In genomic region chr12:88870000-88870737, GRCh38 we compare ENCODE assay signal across 21 cellular contexts.
DNase-seq lines count a peak whose midpoint lies in the region; ATAC-seq, FAIRE-seq and TF ChIP-seq lines count a peak whose summit lies in the region.
"Had no signal": no experiment of that assay in that cellular context is flagged by ENCODE, and none has a peak within 500 bp of the region (broad histone marks: within the 10 kb centered on the region; RNA-seq: fewer than 3 reads in every experiment).

No MANE protein-coding gene starts in this region.

- TF ChIP-seq CTCF in GM12878 (IDR thresholded peaks at IDR 0.05 in 2 of 3, conservative IDR thresholded peaks at IDR 0.05 in 1 of 3; ENCODE audit: control insufficient read depth in 2 of 3, extremely low read depth in 1 of 3, insufficient read depth in 1 of 3, low read depth in 3 of 3, low read length in 3 of 3) (no peak), lung (IDR thresholded peaks at IDR 0.05; ENCODE audit: control extremely low read depth, extremely low read depth) (no peak)

- POLR2A ChIA-PET in GM12878 (lab: Charles Lee): no interaction called here

- H3K27me3 Mint-ChIP-seq in stimulated activated naive CD8-positive, alpha-beta T cell treated with anti-CD3 and anti-CD28 coated beads, Interleukin-15, amount 100 ng/mL, for 72 hours: no peaks in the 10 kb centered on the region
- H3K27me3 Mint-ChIP-seq: activated CD4-positive, alpha-beta memory T cell treated with anti-CD3 and anti-CD28 coated beads, Interleukin-2, amount 10 ng/mL, durations not matched to agents 7 days and 5 days had no signal

- SMC1A ChIA-PET in GM12878 (lab: Charles Lee; ENCODE audit: uncharacterized antibody, unreplicated experiment): interaction anchor here (1.2 to 2.8 kb wide), 5 partner anchors 8 to 124 kb away, joined by 4 to 14 read pairs (median 6); no protein-coding TSS in a partner anchor

- peak; percentile 3 for DNase-seq in Ammon's horn (ENCODE audit: low spot score)
- no peak for DNase-seq in GM12878 (ENCODE audit: low read depth, low spot score)
- peak; percentile 28 for DNase-seq in lung (ENCODE audit: low spot score)
- no peak for DNase-seq in stimulated activated naive CD8-positive, alpha-beta T cell treated with anti-CD3 and anti-CD28 coated beads, Interleukin-15, amount 100 ng/mL, for 72 hours
- no peak for DNase-seq in stimulated activated naive CD8-positive, alpha-beta T cell treated with anti-CD3 and anti-CD28 coated beads, Interleukin-15, Interleukin-2, amounts not matched to agents 100 U/mL and 50 U/mL, for 24 hours
- DNase-seq: activated CD4-positive, alpha-beta memory T cell treated with anti-CD3 and anti-CD28 coated beads, Interleukin-2, amount 10 ng/mL, durations not matched to agents 7 days and 5 days; caudate nucleus; head of caudate nucleus; KBM-7; naive thymus-derived CD4-positive, alpha-beta T cell; NCI-H1105; NCI-H526 treated with DMSO at 0.1 percent for 48 hours; SIG-M5; stimulated activated CD4-positive, alpha-beta T cell treated with anti-CD3 and anti-CD28 coated beads, Interleukin-4, amount 100 ng/mL, for 4 hours had no signal

- H2AFZ ChIP-seq in GM12878 (ENCODE audit: control insufficient read depth, low read depth, low read length): no peak overlapping the region

- H3K4me2 ChIP-seq in GM12878 (ENCODE audit: control insufficient read depth, insufficient read depth): no peak overlapping the region; the same call in 1 of the 2 replicates

- H3K27ac ChIP-seq in GM12878 (ENCODE audit: control insufficient read depth, insufficient read depth): no peak overlapping the region
- H3K27ac ChIP-seq in lung (ENCODE audit: low read depth in 1 of 2, low read length in 1 of 2): peak overlapping the region in 1 of 2 donors; percentile 17
- H3K27ac ChIP-seq: C4-2B, thoracic aorta had no signal

- H3K9ac ChIP-seq in GM12878 (ENCODE audit: control insufficient read depth, insufficient read depth, low read length): no peak overlapping the region

- H3K4me1 ChIP-seq in GM12878 (ENCODE audit: control insufficient read depth, insufficient read depth, low read length) (no peaks in the 10 kb centered on the region), lung (ENCODE audit: control insufficient read depth in 2 of 2, insufficient read depth in 2 of 2, low read length in 2 of 2) (peaks cover 0 to 2% of the 10 kb centered on the region in 2 donors)

- TF ChIP-seq POLR2A in GM12878 (IDR thresholded peaks at IDR 0.05; ENCODE audit: low read depth, low read length): no peak

- no peaks in the 10 kb centered on the region for H3K36me3 ChIP-seq in GM12878 (ENCODE audit: control insufficient read depth in 2 of 2, insufficient read depth in 2 of 2, low read length in 1 of 2)
- H3K36me3 ChIP-seq in lung (ENCODE audit: control insufficient read depth in 2 of 2, insufficient read depth in 2 of 2, low read length in 2 of 2): no peaks in the 10 kb centered on the region
- H3K36me3 ChIP-seq: thoracic aorta had no signal

- H3K4me3 ChIP-seq in GM12878 (no peak overlapping the region), lung (no peak overlapping the region)
- H3K4me3 ChIP-seq: thoracic aorta had no signal

- no peak overlapping the region for H3K27ac Mint-ChIP-seq in stimulated activated naive CD8-positive, alpha-beta T cell treated with anti-CD3 and anti-CD28 coated beads, Interleukin-15, amount 100 ng/mL, for 72 hours
- H3K27ac Mint-ChIP-seq: activated CD4-positive, alpha-beta memory T cell treated with anti-CD3 and anti-CD28 coated beads, Interleukin-2, amount 10 ng/mL, durations not matched to agents 7 days and 5 days; naive thymus-derived CD4-positive, alpha-beta T cell; T-helper 1 cell treated with Interleukin-12 subunit alpha and Interleukin-12 subunit beta and Interleukin-4 antibody, amounts not matched to agents 30 μg/mL and 1 μg/mL, for 36 hours had no signal

- ATAC-seq in GM21360 (IDR thresholded peaks at IDR 0.05; ENCODE audit: unreplicated experiment): peak; percentile 48
- ATAC-seq in GM12878: peak; percentile 76
- peak; percentile 49 for ATAC-seq in lung (ENCODE audit: insufficient read depth, low FRiP score)
- ATAC-seq in stimulated activated naive CD8-positive, alpha-beta T cell treated with anti-CD3 and anti-CD28 coated beads, Interleukin-15, amount 100 ng/mL, for 72 hours: no peak
- ATAC-seq in HG02642 (IDR thresholded peaks at IDR 0.05; ENCODE audit: poor library complexity, unreplicated experiment): no peak
- ATAC-seq in GM18498 (IDR thresholded peaks at IDR 0.05; ENCODE audit: unreplicated experiment): no peak
- no peak for ATAC-seq in stimulated activated naive CD8-positive, alpha-beta T cell treated with anti-CD3 and anti-CD28 coated beads, Interleukin-15, Interleukin-2, amounts not matched to agents 100 U/mL and 50 U/mL, for 24 hours
- ATAC-seq: HCT116; naive thymus-derived CD4-positive, alpha-beta T cell had no signal

- in situ Hi-C loops in GM12878 (cut with MboI): no loop called here

- RAD21 ChIA-PET in GM12878 (lab: Charles Lee; ENCODE audit: unreplicated experiment): interaction anchor here (0.7 to 1.6 kb wide), 3 partner anchors 11 to 23 kb away, joined by 3 to 4 read pairs (median 3); no protein-coding TSS in a partner anchor

- intact Hi-C loops in GM12878 (cut with micrococcal nuclease; ENCODE audit: unreplicated experiment): loop anchor here (10.0 kb wide), 1 partner anchor 725 kb away; the partner anchor contains the start of genes CEP290 and TMTC3

- WGBS in GM12878 (ENCODE audit: insufficient coverage, insufficient replicate concordance, low lambda C conversion rate, missing lambda C conversion rate): 0% methylated on average over 3 of the region's 3 CpGs
- 17 to 35% methylated on average over 3 of the region's 3 CpGs for WGBS in lung, 2 donors

- H3K9me3 ChIP-seq in GM12878 (replicated peaks; ENCODE audit: control insufficient read depth, insufficient read depth, low read length) (no peaks in the 10 kb centered on the region), lung (ENCODE audit: control insufficient read depth in 2 of 2, insufficient read depth in 1 of 2, low read length in 1 of 2) (no peaks in the 10 kb centered on the region)
- H3K9me3 ChIP-seq: thoracic aorta had no signal

- TF ChIP-seq EP300 in GM12878 (IDR thresholded peaks at IDR 0.05; ENCODE audit: borderline replicate concordance in 1 of 2, control insufficient read depth in 1 of 2, low read depth in 2 of 2, low read length in 2 of 2): peak; percentile 21 to 42; a peak in 1 of 4 replicates

- no peak for FAIRE-seq in GM12878 (lab: Jason Lieb, UNC)

- H3K79me2 ChIP-seq in GM12878 (ENCODE audit: control insufficient read depth, insufficient read depth, low read length): no peaks in the 10 kb centered on the region

- BruUV-seq in GM12878 (replicated peaks; lab: Mats Ljungman, UMichigan): no TSS peak

- H4K20me1 ChIP-seq in GM12878 (ENCODE audit: control insufficient read depth, insufficient read depth): no peaks in the 10 kb centered on the region

- no peaks in the 10 kb centered on the region for H3K9me3 Mint-ChIP-seq in stimulated activated naive CD8-positive, alpha-beta T cell treated with anti-CD3 and anti-CD28 coated beads, Interleukin-15, amount 100 ng/mL, for 72 hours
- H3K9me3 Mint-ChIP-seq: activated CD4-positive, alpha-beta memory T cell treated with anti-CD3 and anti-CD28 coated beads, Interleukin-2, amount 10 ng/mL, durations not matched to agents 7 days and 5 days; naive thymus-derived CD4-positive, alpha-beta T cell; T-helper 1 cell treated with Interleukin-12 subunit alpha and Interleukin-12 subunit beta and Interleukin-4 antibody, amounts not matched to agents 30 μg/mL and 1 μg/mL, for 36 hours had no signal

- TF ChIP-seq RAD21 in GM12878 (IDR thresholded peaks at IDR 0.05; ENCODE audit: insufficient read depth, low read depth, low read length): no peak

- no peaks in the 10 kb centered on the region for H3K27me3 ChIP-seq in GM12878 (replicated peaks in 1 of 2; ENCODE audit: control insufficient read depth in 2 of 2, insufficient read depth in 2 of 2, low read length in 1 of 2)
- H3K27me3 ChIP-seq in lung (ENCODE audit: control insufficient read depth, insufficient read depth): no peaks in the 10 kb centered on the region

- no peaks in the 10 kb centered on the region for H3K4me1 Mint-ChIP-seq in stimulated activated naive CD8-positive, alpha-beta T cell treated with anti-CD3 and anti-CD28 coated beads, Interleukin-15, amount 100 ng/mL, for 72 hours
- H3K4me1 Mint-ChIP-seq: activated CD4-positive, alpha-beta memory T cell treated with anti-CD3 and anti-CD28 coated beads, Interleukin-2, amount 10 ng/mL, durations not matched to agents 7 days and 5 days; naive thymus-derived CD4-positive, alpha-beta T cell had no signal

- CTCF ChIA-PET in GM12878 (lab: Yijun Ruan, JAX): interaction anchor here (0.8 kb wide), 1 partner anchor 108 kb away, joined by 3 read pairs; no protein-coding TSS in a partner anchor

- no peak overlapping the region for H3K4me3 Mint-ChIP-seq in stimulated activated naive CD8-positive, alpha-beta T cell treated with anti-CD3 and anti-CD28 coated beads, Interleukin-15, amount 100 ng/mL, for 72 hours
- H3K4me3 Mint-ChIP-seq: activated CD4-positive, alpha-beta memory T cell treated with anti-CD3 and anti-CD28 coated beads, Interleukin-2, amount 10 ng/mL, durations not matched to agents 7 days and 5 days; naive thymus-derived CD4-positive, alpha-beta T cell; T-helper 1 cell treated with Interleukin-12 subunit alpha and Interleukin-12 subunit beta and Interleukin-4 antibody, amounts not matched to agents 30 μg/mL and 1 μg/mL, for 36 hours had no signal

TF ChIP-seq in GM12878, 131 proteins besides CTCF, POLR2A, EP300 and RAD21 (continues in another document):
- TF ChIP-seq PKNOX1 (IDR thresholded peaks at IDR 0.05) (peak; percentile 55; the same call in 1 of the 2 replicates), MYB (IDR thresholded peaks at IDR 0.05; ENCODE audit: borderline replicate concordance, low read depth, low read length) (no peak), DPF2 (IDR thresholded peaks at IDR 0.05) (peak; percentile 21; the same call in 1 of the 2 replicates), ZNF217 (IDR thresholded peaks at IDR 0.05) (0 out of 2 replicates have a peak, but pooled peaks have one; percentile 14), TAF1 (IDR thresholded peaks at IDR 0.05; ENCODE audit: borderline replicate concordance, low read depth, low read length) (no peak), IKZF1 (conservative IDR thresholded peaks at IDR 0.05) (peak; percentile 58), CBFB (IDR thresholded peaks at IDR 0.05; ENCODE audit: low read depth) (no peak), IKZF2 (IDR thresholded peaks at IDR 0.05) (0 out of 4 replicates have a peak, but pooled peaks of 1 of the 2 experiments have one; percentile 46)

Comparison
In these comparisons a context has a peak if more than half of its experiments do, and no peak if none do; other contexts are left out.
1. DNase-seq: peak in Ammon's horn (single experiment) and lung (single experiment); none in GM12878 (single experiment), stimulated activated naive CD8-positive, alpha-beta T cell treated with anti-CD3 and anti-CD28 coated beads, Interleukin-15, amount 100 ng/mL, for 72 hours (0 of 2) and stimulated activated naive CD8-positive, alpha-beta T cell treated with anti-CD3 and anti-CD28 coated beads, Interleukin-15, Interleukin-2, amounts not matched to agents 100 U/mL and 50 U/mL, for 24 hours (single experiment).
2. ATAC-seq: peak in GM21360 (single experiment), GM12878 (single experiment) and lung (single experiment); none in stimulated activated naive CD8-positive, alpha-beta T cell treated with anti-CD3 and anti-CD28 coated beads, Interleukin-15, amount 100 ng/mL, for 72 hours (single experiment), HG02642 (single experiment), GM18498 (single experiment) and stimulated activated naive CD8-positive, alpha-beta T cell treated with anti-CD3 and anti-CD28 coated beads, Interleukin-15, Interleukin-2, amounts not matched to agents 100 U/mL and 50 U/mL, for 24 hours (single experiment).